Comparison of ENCODE assay signal across 1 cellular context in the genomic region with DNA sequence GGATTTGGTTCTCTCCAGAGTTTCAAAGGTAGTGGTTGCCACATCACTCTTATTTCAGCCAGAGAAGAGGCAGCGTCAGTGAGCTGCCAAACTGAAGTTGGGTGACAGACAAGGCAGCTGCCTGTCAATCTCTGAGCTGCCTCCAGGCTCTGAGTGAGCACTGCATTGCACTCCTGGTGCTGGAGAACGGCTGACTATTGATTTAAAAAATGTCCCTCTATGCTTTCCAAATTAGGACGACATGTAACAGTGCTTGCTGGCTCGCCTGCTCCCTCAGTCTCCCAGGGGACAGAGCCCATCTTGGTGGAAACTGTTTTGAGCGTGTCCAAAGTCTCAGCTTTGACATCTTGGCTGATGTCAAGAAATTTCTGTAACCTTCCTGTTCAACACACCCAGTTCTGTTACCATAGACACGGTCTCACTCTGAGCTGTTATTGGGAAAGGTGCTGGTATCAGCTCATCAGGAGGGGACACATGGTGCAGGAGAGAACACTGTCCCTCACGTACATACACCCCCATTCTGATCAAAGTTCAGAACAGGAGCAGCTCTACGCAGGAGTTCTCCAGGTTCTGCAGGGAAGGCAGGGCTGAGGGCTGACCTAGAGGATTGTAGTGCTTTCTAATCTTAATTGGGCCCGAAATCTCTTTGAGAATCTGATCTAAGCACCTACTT.
TF ChIP-seq lines count a peak whose summit lies in the region.

No MANE protein-coding gene starts in this region.

TF ChIP-seq in GM12878, 131 proteins besides CTCF, POLR2A, EP300 and RAD21:
- TF ChIP-seq NR2F1 (conservative IDR thresholded peaks at IDR 0.05), result no peak
- TF ChIP-seq, protein P1, sequence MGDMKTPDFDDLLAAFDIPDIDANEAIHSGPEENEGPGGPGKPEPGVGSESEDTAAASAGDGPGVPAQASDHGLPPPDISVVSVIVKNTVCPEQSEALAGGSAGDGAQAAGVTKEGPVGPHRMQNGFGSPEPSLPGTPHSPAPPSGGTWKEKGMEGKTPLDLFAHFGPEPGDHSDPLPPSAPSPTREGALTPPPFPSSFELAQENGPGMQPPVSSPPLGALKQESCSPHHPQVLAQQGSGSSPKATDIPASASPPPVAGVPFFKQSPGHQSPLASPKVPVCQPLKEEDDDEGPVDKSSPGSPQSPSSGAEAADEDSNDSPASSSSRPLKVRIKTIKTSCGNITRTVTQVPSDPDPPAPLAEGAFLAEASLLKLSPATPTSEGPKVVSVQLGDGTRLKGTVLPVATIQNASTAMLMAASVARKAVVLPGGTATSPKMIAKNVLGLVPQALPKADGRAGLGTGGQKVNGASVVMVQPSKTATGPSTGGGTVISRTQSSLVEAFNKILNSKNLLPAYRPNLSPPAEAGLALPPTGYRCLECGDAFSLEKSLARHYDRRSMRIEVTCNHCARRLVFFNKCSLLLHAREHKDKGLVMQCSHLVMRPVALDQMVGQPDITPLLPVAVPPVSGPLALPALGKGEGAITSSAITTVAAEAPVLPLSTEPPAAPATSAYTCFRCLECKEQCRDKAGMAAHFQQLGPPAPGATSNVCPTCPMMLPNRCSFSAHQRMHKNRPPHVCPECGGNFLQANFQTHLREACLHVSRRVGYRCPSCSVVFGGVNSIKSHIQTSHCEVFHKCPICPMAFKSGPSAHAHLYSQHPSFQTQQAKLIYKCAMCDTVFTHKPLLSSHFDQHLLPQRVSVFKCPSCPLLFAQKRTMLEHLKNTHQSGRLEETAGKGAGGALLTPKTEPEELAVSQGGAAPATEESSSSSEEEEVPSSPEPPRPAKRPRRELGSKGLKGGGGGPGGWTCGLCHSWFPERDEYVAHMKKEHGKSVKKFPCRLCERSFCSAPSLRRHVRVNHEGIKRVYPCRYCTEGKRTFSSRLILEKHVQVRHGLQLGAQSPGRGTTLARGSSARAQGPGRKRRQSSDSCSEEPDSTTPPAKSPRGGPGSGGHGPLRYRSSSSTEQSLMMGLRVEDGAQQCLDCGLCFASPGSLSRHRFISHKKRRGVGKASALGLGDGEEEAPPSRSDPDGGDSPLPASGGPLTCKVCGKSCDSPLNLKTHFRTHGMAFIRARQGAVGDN (IDR thresholded peaks at IDR 0.05), result no peak
- TF ChIP-seq REST (IDR thresholded peaks at IDR 0.05; ENCODE audit: low read depth, low read length), result no peak
- no peak for TF ChIP-seq SMARCA5 (IDR thresholded peaks at IDR 0.05)
- no peak for TF ChIP-seq MEF2A (IDR thresholded peaks at IDR 0.05; ENCODE audit: insufficient read depth, low read depth, low read length)
- no peak for TF ChIP-seq IKZF2 (IDR thresholded peaks at IDR 0.05)
- no peak for TF ChIP-seq TBL1XR1 (IDR thresholded peaks at IDR 0.05; ENCODE audit: low read depth, low read length)
